Comparison of ENCODE assay signal across 9 cellular contexts in the genomic region with DNA sequence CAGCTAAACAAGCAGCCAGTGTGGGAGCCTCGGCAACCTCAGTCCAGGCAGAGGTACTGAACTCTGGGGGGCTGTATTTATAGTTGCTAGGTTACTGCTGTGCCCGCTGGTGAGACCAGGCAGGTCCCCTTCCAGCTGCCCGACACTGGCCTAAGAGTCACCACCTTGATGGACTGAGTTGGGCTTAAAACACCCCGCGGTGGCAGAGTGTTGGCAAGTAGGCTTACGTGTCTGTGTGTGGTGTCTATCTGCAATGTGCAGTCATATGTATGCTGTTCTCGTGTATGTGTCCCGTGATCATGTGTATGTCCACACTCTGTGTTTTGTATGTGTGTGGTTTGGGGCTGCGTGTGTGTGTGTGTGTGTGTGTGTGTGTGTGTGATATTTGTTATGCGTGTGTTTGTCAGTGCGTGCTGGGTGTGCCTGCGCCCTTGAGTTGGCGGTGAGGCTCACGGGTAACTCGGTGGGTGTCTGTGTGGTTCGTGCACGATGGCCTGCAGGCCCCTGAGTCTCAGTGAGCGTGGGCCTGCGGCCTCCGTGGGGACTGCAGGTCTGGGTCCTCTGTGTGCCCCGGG.
DNase-seq lines count a peak whose midpoint lies in the region; ATAC-seq, FAIRE-seq and TF ChIP-seq lines count a peak whose summit lies in the region.
"Had no signal": no experiment of that assay in that cellular context is flagged by ENCODE, and none has a peak within 500 bp of the region (broad histone marks: within the 10 kb centered on the region; RNA-seq: fewer than 3 reads in every experiment).

No MANE protein-coding gene starts in this region.

- ATAC-seq in stimulated activated naive CD8-positive, alpha-beta T cell treated with anti-CD3 and anti-CD28 coated beads, Interleukin-15, Interleukin-2, amounts not matched to agents 100 U/mL and 50 U/mL, for 24 hours, result no peak

- no peaks in the 10 kb centered on the region for H3K9me2 ChIP-seq in neural cell (ENCODE audit: insufficient read depth, low read length)

- TF ChIP-seq RAD21 in neural cell (conservative IDR thresholded peaks at IDR 0.05), result no peak

- H3K4me3 ChIP-seq in coronary artery (peak overlapping the region; percentile 65), neural cell (ENCODE audit: low read length) (peak overlapping the region; percentile 39)

- H3F3A ChIP-seq in neural cell (ENCODE audit: insufficient read depth, low read length, poor library complexity, severe bottlenecking), result no peaks in the 10 kb centered on the region

- peak overlapping the region; percentile 10 for H3K27ac Mint-ChIP-seq in stimulated activated naive CD8-positive, alpha-beta T cell treated with anti-CD3 and anti-CD28 coated beads, Interleukin-15, Interleukin-2, amounts not matched to agents 100 ng/mL and 50 ng/mL, for 24 hours

- no peaks in the 10 kb centered on the region for H3K36me3 ChIP-seq in neural cell (ENCODE audit: insufficient read depth, low read length)

- H3K4me3 Mint-ChIP-seq in stimulated activated naive CD8-positive, alpha-beta T cell treated with anti-CD3 and anti-CD28 coated beads, Interleukin-15, Interleukin-2, amounts not matched to agents 100 ng/mL and 50 ng/mL, for 24 hours, result peak overlapping the region; percentile 40

- no peak for DNase-seq in stimulated activated naive CD8-positive, alpha-beta T cell treated with anti-CD3 and anti-CD28 coated beads, Interleukin-15, Interleukin-2, amounts not matched to agents 100 U/mL and 50 U/mL, for 24 hours
- no peak for DNase-seq in coronary artery (ENCODE audit: low spot score)
- DNase-seq in H54 (ENCODE audit: insufficient read length, low spot score), result no peak
- DNase-seq in putamen (ENCODE audit: low spot score), result no peak
- DNase-seq in iPS-NIHi11 (ENCODE audit: low spot score), result no peak
- no peak for DNase-seq in Ammon's horn (ENCODE audit: low spot score)

- no peaks in the 10 kb centered on the region for H3K36me3 Mint-ChIP-seq in stimulated activated naive CD8-positive, alpha-beta T cell treated with anti-CD3 and anti-CD28 coated beads, Interleukin-15, Interleukin-2, amounts not matched to agents 100 ng/mL and 50 ng/mL, for 24 hours (ENCODE audit: low read depth)

- H3K4me2 ChIP-seq in neural cell (ENCODE audit: low read length), result no peak overlapping the region

- no peak for TF ChIP-seq CTCF in coronary artery (IDR thresholded peaks at IDR 0.05)
- TF ChIP-seq CTCF in neural cell (IDR thresholded peaks at IDR 0.05; ENCODE audit: poor library complexity, severe bottlenecking), result no peak

- no peak overlapping the region for H3K9ac ChIP-seq in neural cell (ENCODE audit: low read length)

- peaks cover 53% of the 10 kb centered on the region for H3K4me1 Mint-ChIP-seq in stimulated activated naive CD8-positive, alpha-beta T cell treated with anti-CD3 and anti-CD28 coated beads, Interleukin-15, Interleukin-2, amounts not matched to agents 100 ng/mL and 50 ng/mL, for 24 hours (ENCODE audit: low read depth)

- no peaks in the 10 kb centered on the region for H3K9me3 Mint-ChIP-seq in stimulated activated naive CD8-positive, alpha-beta T cell treated with anti-CD3 and anti-CD28 coated beads, Interleukin-15, Interleukin-2, amounts not matched to agents 100 ng/mL and 50 ng/mL, for 24 hours

- H3K79me2 ChIP-seq in neural cell (replicated peaks; ENCODE audit: insufficient read depth, low read length), result no peaks in the 10 kb centered on the region

- no peak for TF ChIP-seq POLR2A in H54 (IDR thresholded peaks at IDR 0.05; ENCODE audit: low read depth, low read length)

- H2AFZ ChIP-seq in neural cell (ENCODE audit: low read depth, low read length), result no peak overlapping the region

- H3K9me3 ChIP-seq in neural cell (ENCODE audit: low read length), result no peaks in the 10 kb centered on the region

- H4K20me1 ChIP-seq in neural cell (ENCODE audit: insufficient read depth), result no peaks in the 10 kb centered on the region

- H3K27me3 Mint-ChIP-seq in stimulated activated naive CD8-positive, alpha-beta T cell treated with anti-CD3 and anti-CD28 coated beads, Interleukin-15, Interleukin-2, amounts not matched to agents 100 ng/mL and 50 ng/mL, for 24 hours, result peaks cover 84% of the 10 kb centered on the region

- FAIRE-seq in H54 (lab: Jason Lieb, UNC), result no peak
- FAIRE-seq: TTC549 had no signal

- H3K27ac ChIP-seq in coronary artery, result no peak overlapping the region
- no peak overlapping the region for H3K27ac ChIP-seq in neural cell (ENCODE audit: low read length)

- H3K27me3 ChIP-seq in neural cell (ENCODE audit: insufficient read depth, low read depth, low read length), result peaks cover 99% of the 10 kb centered on the region

- TF ChIP-seq EP300 in neural cell (conservative IDR thresholded peaks at IDR 0.05; ENCODE audit: poor library complexity, severe bottlenecking), result no peak

TF ChIP-seq in neural cell, 6 proteins besides CTCF, POLR2A, EP300 and RAD21:
- TF ChIP-seq EZH2 (IDR thresholded peaks at IDR 0.05; ENCODE audit: borderline replicate concordance, insufficient read depth, low read length, poor library complexity, severe bottlenecking), result peak; percentile 41
- TF ChIP-seq TAF1 (IDR thresholded peaks at IDR 0.05; ENCODE audit: low read depth), result no peak
